Comparison of ENCODE assay signal across 1 cellular context in the genomic region with DNA sequence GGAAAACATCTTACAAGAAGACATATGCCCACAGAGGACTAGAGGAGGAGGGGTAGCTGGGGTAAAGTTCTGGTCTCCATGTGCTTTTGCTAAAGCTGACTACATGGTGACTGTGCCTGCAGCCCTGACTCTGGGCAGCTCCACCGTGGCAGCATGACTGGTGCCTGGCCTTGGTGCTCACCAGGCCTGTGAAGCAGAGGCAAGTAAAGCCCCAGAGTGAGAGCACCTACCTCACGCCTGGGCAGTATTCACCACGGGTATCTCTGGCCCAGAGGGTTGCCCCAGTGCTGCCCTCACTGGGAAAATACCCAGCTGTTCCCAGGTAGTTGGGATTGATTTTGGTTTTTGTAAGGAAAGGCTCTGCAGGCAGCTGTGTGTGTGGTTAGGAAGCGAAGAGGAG.
TF ChIP-seq lines count a peak whose summit lies in the region.

No MANE protein-coding gene starts in this region.

TF ChIP-seq in GM23338, 12 proteins besides CTCF, POLR2A, EP300 and RAD21 (continued from another document):
- TF ChIP-seq, protein P1, sequence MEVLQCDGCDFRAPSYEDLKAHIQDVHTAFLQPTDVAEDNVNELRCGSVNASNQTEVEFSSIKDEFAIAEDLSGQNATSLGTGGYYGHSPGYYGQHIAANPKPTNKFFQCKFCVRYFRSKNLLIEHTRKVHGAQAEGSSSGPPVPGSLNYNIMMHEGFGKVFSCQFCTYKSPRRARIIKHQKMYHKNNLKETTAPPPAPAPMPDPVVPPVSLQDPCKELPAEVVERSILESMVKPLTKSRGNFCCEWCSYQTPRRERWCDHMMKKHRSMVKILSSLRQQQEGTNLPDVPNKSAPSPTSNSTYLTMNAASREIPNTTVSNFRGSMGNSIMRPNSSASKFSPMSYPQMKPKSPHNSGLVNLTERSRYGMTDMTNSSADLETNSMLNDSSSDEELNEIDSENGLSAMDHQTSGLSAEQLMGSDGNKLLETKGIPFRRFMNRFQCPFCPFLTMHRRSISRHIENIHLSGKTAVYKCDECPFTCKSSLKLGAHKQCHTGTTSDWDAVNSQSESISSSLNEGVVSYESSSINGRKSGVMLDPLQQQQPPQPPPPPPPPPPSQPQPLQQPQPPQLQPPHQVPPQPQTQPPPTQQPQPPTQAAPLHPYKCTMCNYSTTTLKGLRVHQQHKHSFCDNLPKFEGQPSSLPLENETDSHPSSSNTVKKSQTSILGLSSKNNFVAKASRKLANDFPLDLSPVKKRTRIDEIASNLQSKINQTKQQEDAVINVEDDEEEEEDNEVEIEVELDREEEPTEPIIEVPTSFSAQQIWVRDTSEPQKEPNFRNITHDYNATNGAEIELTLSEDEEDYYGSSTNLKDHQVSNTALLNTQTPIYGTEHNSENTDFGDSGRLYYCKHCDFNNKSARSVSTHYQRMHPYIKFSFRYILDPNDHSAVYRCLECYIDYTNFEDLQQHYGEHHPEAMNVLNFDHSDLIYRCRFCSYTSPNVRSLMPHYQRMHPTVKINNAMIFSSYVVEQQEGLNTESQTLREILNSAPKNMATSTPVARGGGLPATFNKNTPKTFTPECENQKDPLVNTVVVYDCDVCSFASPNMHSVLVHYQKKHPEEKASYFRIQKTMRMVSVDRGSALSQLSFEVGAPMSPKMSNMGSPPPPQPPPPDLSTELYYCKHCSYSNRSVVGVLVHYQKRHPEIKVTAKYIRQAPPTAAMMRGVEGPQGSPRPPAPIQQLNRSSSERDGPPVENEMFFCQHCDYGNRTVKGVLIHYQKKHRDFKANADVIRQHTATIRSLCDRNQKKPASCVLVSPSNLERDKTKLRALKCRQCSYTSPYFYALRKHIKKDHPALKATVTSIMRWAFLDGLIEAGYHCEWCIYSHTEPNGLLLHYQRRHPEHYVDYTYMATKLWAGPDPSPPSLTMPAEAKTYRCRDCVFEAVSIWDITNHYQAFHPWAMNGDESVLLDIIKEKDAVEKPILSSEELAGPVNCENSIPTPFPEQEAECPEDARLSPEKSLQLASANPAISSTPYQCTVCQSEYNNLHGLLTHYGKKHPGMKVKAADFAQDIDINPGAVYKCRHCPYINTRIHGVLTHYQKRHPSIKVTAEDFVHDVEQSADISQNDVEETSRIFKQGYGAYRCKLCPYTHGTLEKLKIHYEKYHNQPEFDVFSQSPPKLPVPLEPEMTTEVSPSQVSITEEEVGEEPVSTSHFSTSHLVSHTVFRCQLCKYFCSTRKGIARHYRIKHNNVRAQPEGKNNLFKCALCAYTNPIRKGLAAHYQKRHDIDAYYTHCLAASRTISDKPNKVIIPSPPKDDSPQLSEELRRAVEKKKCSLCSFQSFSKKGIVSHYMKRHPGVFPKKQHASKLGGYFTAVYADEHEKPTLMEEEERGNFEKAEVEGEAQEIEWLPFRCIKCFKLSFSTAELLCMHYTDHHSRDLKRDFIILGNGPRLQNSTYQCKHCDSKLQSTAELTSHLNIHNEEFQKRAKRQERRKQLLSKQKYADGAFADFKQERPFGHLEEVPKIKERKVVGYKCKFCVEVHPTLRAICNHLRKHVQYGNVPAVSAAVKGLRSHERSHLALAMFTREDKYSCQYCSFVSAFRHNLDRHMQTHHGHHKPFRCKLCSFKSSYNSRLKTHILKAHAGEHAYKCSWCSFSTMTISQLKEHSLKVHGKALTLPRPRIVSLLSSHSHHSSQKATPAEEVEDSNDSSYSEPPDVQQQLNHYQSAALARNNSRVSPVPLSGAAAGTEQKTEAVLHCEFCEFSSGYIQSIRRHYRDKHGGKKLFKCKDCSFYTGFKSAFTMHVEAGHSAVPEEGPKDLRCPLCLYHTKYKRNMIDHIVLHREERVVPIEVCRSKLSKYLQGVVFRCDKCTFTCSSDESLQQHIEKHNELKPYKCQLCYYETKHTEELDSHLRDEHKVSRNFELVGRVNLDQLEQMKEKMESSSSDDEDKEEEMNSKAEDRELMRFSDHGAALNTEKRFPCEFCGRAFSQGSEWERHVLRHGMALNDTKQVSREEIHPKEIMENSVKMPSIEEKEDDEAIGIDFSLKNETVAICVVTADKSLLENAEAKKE (CRISPR knock-in tag; IDR thresholded peaks at IDR 0.05) = no peak
- TF ChIP-seq EZH2 (IDR thresholded peaks at IDR 0.05; ENCODE audit: low read depth, unreplicated experiment) = no peak
- no peak for TF ChIP-seq ZNF331 (CRISPR knock-in tag; IDR thresholded peaks at IDR 0.05; ENCODE audit: low read depth)
- TF ChIP-seq REST (IDR thresholded peaks at IDR 0.05; ENCODE audit: unreplicated experiment) = no peak
- no peak for TF ChIP-seq CREB1 (CRISPR knock-in tag; IDR thresholded peaks at IDR 0.05; ENCODE audit: low read depth)
